ENCODE assay signal across 9 cellular contexts in genomic region chr2:68767031-68767961, GRCh38. TPM values are rescaled to one million over a fixed set of nuclear protein-coding genes. Genes with fewer than 3 reads are reported as not detected.
DNase-seq lines count a peak whose midpoint lies in the region; ATAC-seq and TF ChIP-seq lines count a peak whose summit lies in the region.
"Had no signal": no experiment of that assay in that cellular context is flagged by ENCODE, and none has a peak within 500 bp of the region (broad histone marks: within the 10 kb centered on the region; RNA-seq: fewer than 3 reads in every experiment).

No MANE protein-coding gene starts in this region.

- DNase-seq in activated T-cell treated with anti-CD3 and anti-CD28 coated beads for 1 hour (ENCODE audit: low read depth) = peak; percentile 27
- no peak for DNase-seq in activated T-cell treated with anti-CD3 and anti-CD28 coated beads for 4 hours
- DNase-seq in T-cell = peak in 32 of 34 experiments; percentile 30 to 72 (median 48)
- peak; percentile 44 for DNase-seq in transverse colon

- peaks cover 97 to 100% (median 98%) of the 10 kb centered on the region in 3 donors for H3K4me1 Mint-ChIP-seq in T-cell

- POLR2A ChIA-PET in T-cell (lab: Charles Lee) = interaction anchor here (0.5 to 1.2 kb wide), 4 partner anchors 11 to 109 kb away, joined by 3 to 4 read pairs (median 3); no protein-coding TSS in a partner anchor

- H3K9me3 Mint-ChIP-seq in T-cell = no peaks in the 10 kb centered on the region

- in situ Hi-C loops in transverse colon (cut with MboI; ENCODE audit: low pct_ligation_motif_present in 1 of 4, low pct_unique_long_range_greater_than_20kb in 1 of 4, low sequenced_read_pairs in 3 of 4) = no loop called here

- H3K27me3 Mint-ChIP-seq in T-cell = no peaks in the 10 kb centered on the region

- peak overlapping the region; percentile 57 for H3K27ac ChIP-seq in duodenal mucosa (ENCODE audit: low read depth, low read length)
- peak overlapping the region; percentile 60 to 79 (median 66) for H3K27ac ChIP-seq in transverse colon

- peak overlapping the region; percentile 99 for H3K27ac Mint-ChIP-seq in T-cell

- ATAC-seq in T-cell (replicated peaks in 1 of 4) (peak; percentile 45 to 63 (median 60)), HG02678 (IDR thresholded peaks at IDR 0.05; ENCODE audit: unreplicated experiment) (no peak), HG02973 (IDR thresholded peaks at IDR 0.05; ENCODE audit: unreplicated experiment) (no peak), HG03280 (IDR thresholded peaks at IDR 0.05; ENCODE audit: unreplicated experiment) (no peak)

- peaks cover 7% of the 10 kb centered on the region for H3K36me3 Mint-ChIP-seq in T-cell

- H3K27me3 ChIP-seq in duodenal mucosa (ENCODE audit: control insufficient read depth in 1 of 2, insufficient read depth in 2 of 2, low read length in 2 of 2) (no peaks in the 10 kb centered on the region), transverse colon (no peaks in the 10 kb centered on the region)

- WGBS in transverse colon (ENCODE audit: low coverage in 1 of 2), 2 donors = 83 to 86% methylated on average over 4 to 19 of the region's 19 CpGs

- H3K36me3 ChIP-seq in duodenal mucosa (ENCODE audit: control insufficient read depth in 1 of 2, insufficient read depth in 2 of 2, low read length in 2 of 2) (no peaks in the 10 kb centered on the region), transverse colon (no peaks in the 10 kb centered on the region)

- no peak for TF ChIP-seq CTCF in transverse colon (IDR thresholded peaks at IDR 0.05)

- H3K4me1 ChIP-seq in duodenal mucosa (ENCODE audit: control insufficient read depth in 1 of 2, insufficient read depth in 2 of 2, low read length in 2 of 2) (peaks cover 59 to 60% of the 10 kb centered on the region in 2 donors), transverse colon (peaks cover 2 to 77% (median 20%) of the 10 kb centered on the region in 4 donors)

- no peaks in the 10 kb centered on the region for H3K9me3 ChIP-seq in duodenal mucosa (ENCODE audit: control insufficient read depth in 1 of 2, low read length in 2 of 2)
- H3K9me3 ChIP-seq in transverse colon = no peaks in the 10 kb centered on the region

- H3K4me3 ChIP-seq in duodenal mucosa (ENCODE audit: low read depth in 1 of 2, low read length in 2 of 2) = no peak overlapping the region
- peak overlapping the region in 1 of 4 donors; percentile 1 for H3K4me3 ChIP-seq in transverse colon
- H3K4me3 ChIP-seq: lung had no signal

- peak overlapping the region; percentile 73 to 78 (median 76) for H3K4me3 Mint-ChIP-seq in T-cell

- TF ChIP-seq POLR2A in transverse colon (IDR thresholded peaks at IDR 0.05) = peak; percentile 22

- CTCF ChIA-PET in T-cell (lab: Charles Lee) = interaction anchor here in 1 of 2 donors (0.7 to 4.8 kb wide), 6 partner anchors 9 to 57 kb away, joined by 3 to 49 read pairs (median 4); partner anchors contain the start of gene ARHGAP25

- H3K9ac ChIP-seq in duodenal mucosa (ENCODE audit: low read depth in 1 of 2, low read length in 2 of 2) = peak overlapping the region; percentile 29 to 39

- no peak for TF ChIP-seq EP300 in transverse colon (IDR thresholded peaks at IDR 0.05; ENCODE audit: low read depth)

- intact Hi-C loops in transverse colon (cut with DNase I; ENCODE audit: low total_unique reads) = no loop called here

RNA-seq across cellular contexts. Expression of gene ARHGAP25, which starts 32.7 kb away (rescaled TPM):
- 100 to 1,000 TPM; 103 to 134 (median 123) TPM for total RNA-seq in T-cell
- 10 to 100 TPM in 2 of 4 donors, 1 to 10 TPM in 2; 2.2 to 11.6 (median 7.2) TPM for total RNA-seq in transverse colon

Comparison
In these comparisons a context has a peak if more than half of its experiments do, and no peak if none do; other contexts are left out.
1. ATAC-seq: peak in T-cell (4 of 4); none in HG02678 (single experiment), HG02973 (single experiment) and HG03280 (single experiment).
2. RNA of gene ARHGAP25, which starts 32.7 kb away (total RNA-seq): 103 to 134 TPM in T-cell; 2.2 to 11.6 TPM in transverse colon; every median in the first group is over 4 times any median in the second.